In the genomic region with DNA sequence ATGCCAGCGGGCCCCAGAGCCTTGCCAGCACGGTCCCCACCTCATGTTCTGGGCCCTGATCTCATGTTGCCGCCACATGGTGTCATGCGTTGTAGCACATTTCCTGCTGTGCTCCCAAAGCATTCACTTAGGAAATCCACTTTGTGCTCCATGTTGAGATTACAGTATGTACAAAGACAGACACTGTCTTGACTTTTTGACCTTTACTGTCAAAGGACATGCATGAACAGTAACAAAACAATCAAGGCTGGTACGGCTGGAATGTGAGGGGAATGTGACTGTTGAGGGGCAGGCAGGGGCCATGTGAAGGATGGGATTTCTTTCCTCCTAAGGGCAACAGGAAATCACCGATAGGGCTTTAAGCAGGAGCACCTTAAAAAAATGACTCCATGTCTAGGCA, we compare ENCODE assay signal across 1 cellular context.
TF ChIP-seq lines count a peak whose summit lies in the region.

No MANE protein-coding gene starts in this region.

TF ChIP-seq in HepG2, 621 proteins besides CTCF, POLR2A, EP300 and RAD21 (continued from another document):
- TF ChIP-seq, protein P1, sequence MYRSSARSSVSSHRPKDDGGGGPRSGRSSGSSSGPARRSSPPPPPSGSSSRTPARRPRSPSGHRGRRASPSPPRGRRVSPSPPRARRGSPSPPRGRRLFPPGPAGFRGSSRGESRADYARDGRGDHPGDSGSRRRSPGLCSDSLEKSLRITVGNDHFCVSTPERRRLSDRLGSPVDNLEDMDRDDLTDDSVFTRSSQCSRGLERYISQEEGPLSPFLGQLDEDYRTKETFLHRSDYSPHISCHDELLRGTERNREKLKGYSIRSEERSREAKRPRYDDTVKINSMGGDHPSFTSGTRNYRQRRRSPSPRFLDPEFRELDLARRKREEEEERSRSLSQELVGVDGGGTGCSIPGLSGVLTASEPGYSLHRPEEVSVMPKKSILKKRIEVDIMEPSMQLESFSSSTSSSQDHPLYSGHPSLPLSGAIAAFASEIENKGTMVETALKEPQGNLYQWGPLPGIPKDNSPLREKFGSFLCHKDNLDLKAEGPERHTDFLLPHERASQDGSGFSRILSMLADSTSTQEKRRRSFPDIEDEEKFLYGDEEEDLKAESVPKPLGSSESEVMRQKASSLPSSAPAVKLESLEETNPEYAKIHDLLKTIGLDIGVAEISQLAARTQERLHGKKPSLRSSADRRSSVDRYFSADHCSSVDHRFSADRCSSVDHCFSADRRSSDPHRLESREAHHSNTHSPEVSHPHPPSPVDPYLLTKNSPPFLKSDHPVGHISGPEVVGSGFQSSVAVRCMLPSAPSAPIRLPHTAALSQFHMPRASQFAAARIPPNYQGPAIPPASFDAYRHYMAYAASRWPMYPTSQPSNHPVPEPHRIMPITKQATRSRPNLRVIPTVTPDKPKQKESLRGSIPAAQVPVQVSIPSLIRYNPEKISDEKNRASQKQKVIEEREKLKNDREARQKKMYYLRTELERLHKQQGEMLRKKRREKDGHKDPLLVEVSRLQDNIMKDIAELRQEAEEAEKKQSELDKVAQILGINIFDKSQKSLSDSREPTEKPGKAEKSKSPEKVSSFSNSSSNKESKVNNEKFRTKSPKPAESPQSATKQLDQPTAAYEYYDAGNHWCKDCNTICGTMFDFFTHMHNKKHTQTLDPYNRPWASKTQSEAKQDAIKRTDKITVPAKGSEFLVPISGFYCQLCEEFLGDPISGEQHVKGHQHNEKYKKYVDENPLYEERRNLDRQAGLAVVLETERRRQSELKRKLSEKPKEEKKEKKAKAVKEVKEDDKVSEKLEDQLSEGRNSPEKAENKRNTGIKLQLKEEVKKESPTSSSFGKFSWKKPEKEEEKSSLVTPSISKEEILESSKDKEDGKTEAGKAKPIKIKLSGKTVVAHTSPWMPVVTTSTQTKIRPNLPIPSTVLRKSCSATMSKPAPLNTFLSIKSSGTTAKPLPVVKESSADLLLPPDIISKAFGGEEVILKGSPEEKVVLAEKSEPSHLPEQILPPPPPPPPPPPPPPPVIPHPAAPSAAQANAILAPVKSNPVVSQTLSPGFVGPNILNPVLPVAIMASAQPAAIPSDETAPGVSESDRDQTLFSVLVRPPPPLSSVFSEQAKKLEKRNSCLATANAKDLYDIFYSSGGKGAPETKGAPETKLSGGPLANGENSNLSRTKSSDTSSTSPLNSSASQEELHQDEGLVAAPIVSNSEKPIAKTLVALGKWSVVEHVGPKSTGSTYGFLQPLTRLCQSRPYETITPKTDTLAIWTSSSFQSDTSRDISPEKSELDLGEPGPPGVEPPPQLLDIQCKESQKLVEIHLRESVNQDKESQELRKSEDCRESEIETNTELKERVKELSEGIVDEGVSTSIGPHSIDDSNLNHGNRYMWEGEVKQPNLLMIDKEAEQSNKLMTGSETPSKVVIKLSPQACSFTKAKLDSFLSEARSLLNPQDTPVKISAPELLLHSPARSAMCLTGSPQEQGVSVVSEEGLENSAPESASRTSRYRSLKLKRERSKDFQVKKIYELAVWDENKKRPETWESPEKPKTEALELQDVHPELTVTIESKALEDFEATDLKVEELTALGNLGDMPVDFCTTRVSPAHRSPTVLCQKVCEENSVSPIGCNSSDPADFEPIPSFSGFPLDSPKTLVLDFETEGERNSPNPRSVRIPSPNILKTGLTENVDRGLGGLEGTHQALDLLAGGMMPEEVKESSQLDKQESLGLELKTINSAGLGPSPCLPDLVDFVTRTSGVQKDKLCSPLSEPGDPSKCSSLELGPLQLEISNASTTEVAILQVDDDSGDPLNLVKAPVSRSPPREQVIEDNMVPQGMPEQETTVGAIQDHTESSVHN (CRISPR knock-in tag; IDR thresholded peaks at IDR 0.05) = 0 out of 2 replicates have a peak, but pooled peaks have one; percentile 35
- TF ChIP-seq SOX13 (IDR thresholded peaks at IDR 0.05) (no peak), SOX13 (CRISPR knock-in tag; conservative IDR thresholded peaks at IDR 0.05 in 1 of 2, IDR thresholded peaks at IDR 0.05 in 1 of 2) (peak in 1 of 2 experiments; percentile 88; a peak in 2 of 4 replicates), BCL6 (CRISPR knock-in tag; IDR thresholded peaks at IDR 0.05) (peak; percentile 56), ZNF841 (CRISPR knock-in tag; IDR thresholded peaks at IDR 0.05; ENCODE audit: borderline replicate concordance) (no peak), SOX5 (CRISPR knock-in tag; IDR thresholded peaks at IDR 0.05; ENCODE audit: borderline replicate concordance) (peak; percentile 79), TEAD3 (CRISPR knock-in tag; optimal IDR thresholded peaks at IDR 0.05; ENCODE audit: borderline replicate concordance) (peak; percentile 98), SAP130 (CRISPR knock-in tag; IDR thresholded peaks at IDR 0.05; ENCODE audit: low read depth) (peak; percentile 36; the same call in 1 of the 2 replicates), AKAP8 (CRISPR knock-in tag; IDR thresholded peaks at IDR 0.05) (0 out of 2 replicates have a peak, but pooled peaks have one; percentile 28), POGZ (CRISPR knock-in tag; IDR thresholded peaks at IDR 0.05) (no peak), NR2F1 (CRISPR knock-in tag; IDR thresholded peaks at IDR 0.05) (peak; percentile 67 to 85; a peak in 3 of 4 replicates), HHEX (CRISPR knock-in tag; IDR thresholded peaks at IDR 0.05) (0 out of 2 replicates have a peak, but pooled peaks have one; percentile 12), STAG1 (CRISPR knock-in tag; IDR thresholded peaks at IDR 0.05) (no peak), ZNF747 (CRISPR knock-in tag; IDR thresholded peaks at IDR 0.05; ENCODE audit: borderline replicate concordance) (no peak), FOXA3 (CRISPR knock-in tag; IDR thresholded peaks at IDR 0.05) (peak; percentile 64), RARA (CRISPR knock-in tag; IDR thresholded peaks at IDR 0.05) (peak; percentile 85), FOXP1 (IDR thresholded peaks at IDR 0.05) (no peak), FOXP1 (CRISPR knock-in tag; IDR thresholded peaks at IDR 0.05) (0 out of 2 replicates have a peak, but pooled peaks have one; percentile 24), FOXA1 (IDR thresholded peaks at IDR 0.05) (no peak), FOXA1 (CRISPR knock-in tag; IDR thresholded peaks at IDR 0.05) (peak; percentile 49), PPARG (CRISPR knock-in tag; conservative IDR thresholded peaks at IDR 0.05) (no peak), HMG20A (CRISPR knock-in tag; IDR thresholded peaks at IDR 0.05; ENCODE audit: borderline replicate concordance) (peak; percentile 48; the same call in 1 of the 2 replicates), ZKSCAN1 (IDR thresholded peaks at IDR 0.05; ENCODE audit: low read length) (no peak), ZNF263 (CRISPR knock-in tag; IDR thresholded peaks at IDR 0.05) (peak; percentile 85), MAZ (IDR thresholded peaks at IDR 0.05; ENCODE audit: borderline replicate concordance, low read depth, low read length) (no peak), MAZ (CRISPR knock-in tag; IDR thresholded peaks at IDR 0.05; ENCODE audit: low read depth) (peak; percentile 20; the same call in 1 of the 2 replicates)
- TF ChIP-seq, protein P2, sequence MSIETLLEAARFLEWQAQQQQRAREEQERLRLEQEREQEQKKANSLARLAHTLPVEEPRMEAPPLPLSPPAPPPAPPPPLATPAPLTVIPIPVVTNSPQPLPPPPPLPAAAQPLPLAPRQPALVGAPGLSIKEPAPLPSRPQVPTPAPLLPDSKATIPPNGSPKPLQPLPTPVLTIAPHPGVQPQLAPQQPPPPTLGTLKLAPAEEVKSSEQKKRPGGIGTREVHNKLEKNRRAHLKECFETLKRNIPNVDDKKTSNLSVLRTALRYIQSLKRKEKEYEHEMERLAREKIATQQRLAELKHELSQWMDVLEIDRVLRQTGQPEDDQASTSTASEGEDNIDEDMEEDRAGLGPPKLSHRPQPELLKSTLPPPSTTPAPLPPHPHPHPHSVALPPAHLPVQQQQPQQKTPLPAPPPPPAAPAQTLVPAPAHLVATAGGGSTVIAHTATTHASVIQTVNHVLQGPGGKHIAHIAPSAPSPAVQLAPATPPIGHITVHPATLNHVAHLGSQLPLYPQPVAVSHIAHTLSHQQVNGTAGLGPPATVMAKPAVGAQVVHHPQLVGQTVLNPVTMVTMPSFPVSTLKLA (IDR thresholded peaks at IDR 0.05) = peak; percentile 37; the same call in 1 of the 2 replicates
